ENCODE assay signal across 28 cellular contexts in genomic region chr5:92102313-92102712, GRCh38.
"Had no signal": no experiment of that assay in that cellular context is flagged by ENCODE, and none has a peak within 500 bp of the region (broad histone marks: within the 10 kb centered on the region; RNA-seq: fewer than 3 reads in every experiment).

No MANE protein-coding gene starts in this region.

- H3K9me3 ChIP-seq: ascending aorta, breast epithelium, colonic mucosa had no signal

- H3K4me1 ChIP-seq: ascending aorta, breast epithelium, colonic mucosa, heart left ventricle had no signal

- FAIRE-seq: frontal cortex had no signal

- DNase-seq: activated CD4-positive, alpha-beta memory T cell treated with anti-CD3 and anti-CD28 coated beads for 36 hours; activated CD4-positive, alpha-beta T cell treated with anti-CD3 and anti-CD28 coated beads for 36 hours; activated CD4-positive, alpha-beta T cell treated with anti-CD3 and anti-CD28 coated beads, Interleukin-2, amount 10 ng/mL, durations not matched to agents 24 days and 14 days; activated CD4-positive, CD25-positive, alpha-beta regulatory T cell; activated CD4-positive, CD25-positive, alpha-beta regulatory T cell treated with anti-CD3 and anti-CD28 coated beads, Interleukin-2, amount 50 U/mL, for 72 hours; activated CD8-positive, alpha-beta memory T cell treated with anti-CD3 and anti-CD28 coated beads, Interleukin-2, amount 10 ng/mL, durations not matched to agents 7 days and 5 days; activated CD8-positive, alpha-beta memory T cell treated with anti-CD3 and anti-CD28 coated beads, Interleukin-2, amount 50 U/mL, for 4 hours; activated CD8-positive, alpha-beta T cell treated with anti-CD3 and anti-CD28 coated beads, Interleukin-2, amount 10 ng/mL, durations not matched to agents 7 days and 5 days; activated gamma-delta T cell; activated naive CD4-positive, alpha-beta T cell; activated naive CD4-positive, alpha-beta T cell treated with anti-CD3 and anti-CD28 coated beads, Interleukin-2, amount 10 ng/mL, durations not matched to agents 7 days and 5 days; activated naive CD8-positive, alpha-beta T cell treated with anti-CD3 and anti-CD28 coated beads, Interleukin-2, amount 10 ng/mL, durations not matched to agents 7 days and 5 days; activated T-cell treated with anti-CD3 and anti-CD28 coated beads, Interleukin-2, amount 50 U/mL, for 24 hours; activated T-cell treated with anti-CD3 and anti-CD28 coated beads, Interleukin-2, amount 50 U/mL, for 72 hours; central memory CD4-positive, alpha-beta T cell; cerebellar nuclear complex; colonic mucosa; effector CD8-positive, alpha-beta T cell; foreskin fibroblast; glutamatergic neuron; heart left ventricle; T-helper 2 cell had no signal

- ATAC-seq: activated CD4-positive, alpha-beta T cell treated with anti-CD3 and anti-CD28 coated beads for 36 hours; activated CD8-positive, alpha-beta memory T cell treated with anti-CD3 and anti-CD28 coated beads, Interleukin-2, amount 10 ng/mL, durations not matched to agents 7 days and 5 days; activated CD8-positive, alpha-beta T cell treated with anti-CD3 and anti-CD28 coated beads, Interleukin-2, amount 10 ng/mL, durations not matched to agents 7 days and 5 days; activated naive CD4-positive, alpha-beta T cell treated with anti-CD3 and anti-CD28 coated beads, Interleukin-2, amount 50 U/mL, for 72 hours; activated T-cell treated with anti-CD3 and anti-CD28 coated beads, Interleukin-2, amount 50 U/mL, for 72 hours; esophagus mucosa; heart left ventricle had no signal

- H3K27ac ChIP-seq: ascending aorta, breast epithelium, cardiac muscle cell, colonic mucosa, heart left ventricle had no signal

- H3K36me3 ChIP-seq: ascending aorta, breast epithelium, cardiac muscle cell, colonic mucosa, heart left ventricle had no signal

- H3K4me3 ChIP-seq: ascending aorta, breast epithelium, cardiac muscle cell, colonic mucosa, heart left ventricle had no signal
